In the genomic region with DNA sequence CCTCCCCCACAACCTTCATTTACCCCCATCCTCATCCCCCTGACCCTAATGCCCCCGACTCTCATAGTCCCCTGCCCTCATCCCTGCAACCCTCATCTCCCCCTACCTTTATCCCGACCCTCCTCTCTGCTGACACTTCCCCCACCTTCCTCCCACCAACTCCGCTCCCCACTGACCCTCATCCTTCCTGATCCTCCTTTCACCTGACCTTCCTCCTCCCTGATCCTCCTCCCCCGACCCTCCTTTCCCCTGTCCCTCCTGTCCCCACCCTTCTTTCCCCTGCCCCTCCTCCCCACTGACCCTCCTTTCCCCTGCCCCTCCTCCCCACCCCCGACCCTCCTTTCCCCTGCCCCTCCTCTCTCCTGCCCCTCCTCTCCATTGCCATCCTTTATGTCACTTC, we compare ENCODE assay signal across 17 cellular contexts. TPM values are rescaled to one million over a fixed set of nuclear protein-coding genes. Genes with fewer than 3 reads are reported as not detected.
DNase-seq lines count a peak whose midpoint lies in the region; ATAC-seq and TF ChIP-seq lines count a peak whose summit lies in the region.
"Had no signal": no experiment of that assay in that cellular context is flagged by ENCODE, and none has a peak within 500 bp of the region (broad histone marks: within the 10 kb centered on the region; RNA-seq: fewer than 3 reads in every experiment).

No MANE protein-coding gene starts in this region.

- no peak for TF ChIP-seq POLR2A in esophagus muscularis mucosa (IDR thresholded peaks at IDR 0.05; ENCODE audit: low read depth)

- H3K4me1 Mint-ChIP-seq in activated naive CD4-positive, alpha-beta T cell treated with anti-CD3 and anti-CD28 coated beads, Interleukin-2, amount 10 ng/mL, durations not matched to agents 7 days and 5 days: peaks cover 69% of the 10 kb centered on the region
- peaks cover 41% of the 10 kb centered on the region for H3K4me1 Mint-ChIP-seq in T-helper 17 cell

- no peak for DNase-seq in activated naive CD4-positive, alpha-beta T cell treated with anti-CD3 and anti-CD28 coated beads, Interleukin-2, amount 10 ng/mL, durations not matched to agents 7 days and 5 days
- no peak for DNase-seq in activated naive CD4-positive, alpha-beta T cell (lab: John Stamatoyannopoulos, UW)
- DNase-seq in T-helper 17 cell (no peak), esophagus muscularis mucosa (ENCODE audit: extremely low spot score) (peak; percentile 72), NCI-H1436 (lab: John Stamatoyannopoulos, UW) (no peak)
- no peak for DNase-seq in stimulated activated CD4-positive, alpha-beta T cell treated with anti-CD3 and anti-CD28 coated beads, Interleukin-4, amount 100 ng/mL, for 1 hour
- DNase-seq: 8988T; AML-193; CD4-positive, CD25-positive, alpha-beta regulatory T cell; DMS79; GOT3; H9 had no signal

- H3K27me3 Mint-ChIP-seq in activated naive CD4-positive, alpha-beta T cell treated with anti-CD3 and anti-CD28 coated beads, Interleukin-2, amount 10 ng/mL, durations not matched to agents 7 days and 5 days: no peaks in the 10 kb centered on the region
- no peaks in the 10 kb centered on the region for H3K27me3 Mint-ChIP-seq in T-helper 17 cell

- no peak for TF ChIP-seq EP300 in esophagus muscularis mucosa (IDR thresholded peaks at IDR 0.05)

- no peak for ATAC-seq in T-helper 17 cell
- ATAC-seq in GM18517 (IDR thresholded peaks at IDR 0.05; ENCODE audit: unreplicated experiment): no peak
- ATAC-seq: GM12878 had no signal

- H3K9me3 ChIP-seq in T-helper 17 cell (ENCODE audit: control insufficient read depth, low read length, poor library complexity, severe bottlenecking) (peaks cover 3% of the 10 kb centered on the region), esophagus muscularis mucosa (peaks cover 0 to 15% (median 11%) of the 10 kb centered on the region in 4 donors), neutrophil (no peaks in the 10 kb centered on the region)

- no peaks in the 10 kb centered on the region for H3K36me3 ChIP-seq in esophagus muscularis mucosa
- H3K36me3 ChIP-seq in neutrophil: peaks cover 84% of the 10 kb centered on the region

- H3K4me3 ChIP-seq in esophagus muscularis mucosa (no peak overlapping the region), neutrophil (ENCODE audit: low read depth in 1 of 2, low read length in 1 of 2) (no peak overlapping the region)
- H3K4me3 ChIP-seq: BLaER1 treated with 17β-estradiol and CSF1 and Interleukin-3, amounts not matched to agents 10 nM and 100 nM; GM12878 had no signal

- peak overlapping the region; percentile 77 for H3K27ac Mint-ChIP-seq in activated naive CD4-positive, alpha-beta T cell treated with anti-CD3 and anti-CD28 coated beads, Interleukin-2, amount 10 ng/mL, durations not matched to agents 7 days and 5 days
- peak overlapping the region; percentile 85 for H3K27ac Mint-ChIP-seq in T-helper 17 cell

- WGBS in esophagus muscularis mucosa: 66% methylated on average over 5 of the region's 5 CpGs

- CTCF ChIA-PET in activated naive CD4-positive, alpha-beta T cell treated with anti-CD3 and anti-CD28 coated beads, Interleukin-2, amount 10 ng/mL, durations not matched to agents 7 days and 5 days (lab: Charles Lee): no interaction called here

- H3K9me3 Mint-ChIP-seq in activated naive CD4-positive, alpha-beta T cell treated with anti-CD3 and anti-CD28 coated beads, Interleukin-2, amount 10 ng/mL, durations not matched to agents 7 days and 5 days: peaks cover 18% of the 10 kb centered on the region

- H3K27me3 ChIP-seq in esophagus muscularis mucosa (peaks cover 0 to 44% (median 0%) of the 10 kb centered on the region in 4 donors), neutrophil (no peaks in the 10 kb centered on the region)
- H3K27me3 ChIP-seq: BLaER1 treated with 17β-estradiol and CSF1 and Interleukin-3, amounts not matched to agents 10 nM and 100 nM had no signal

- peaks cover 85% of the 10 kb centered on the region for H3K36me3 Mint-ChIP-seq in activated naive CD4-positive, alpha-beta T cell treated with anti-CD3 and anti-CD28 coated beads, Interleukin-2, amount 10 ng/mL, durations not matched to agents 7 days and 5 days
- peaks cover 5% of the 10 kb centered on the region for H3K36me3 Mint-ChIP-seq in T-helper 17 cell (ENCODE audit: low read depth)

- intact Hi-C loops in esophagus muscularis mucosa (cut with DNase I): no loop called here

- TF ChIP-seq CTCF in esophagus muscularis mucosa (IDR thresholded peaks at IDR 0.05) (no peak), neutrophil (IDR thresholded peaks at IDR 0.05) (no peak)

- H3K4me3 Mint-ChIP-seq in activated naive CD4-positive, alpha-beta T cell treated with anti-CD3 and anti-CD28 coated beads, Interleukin-2, amount 10 ng/mL, durations not matched to agents 7 days and 5 days: no peak overlapping the region
- H3K4me3 Mint-ChIP-seq in T-helper 17 cell: no peak overlapping the region
- H3K4me3 Mint-ChIP-seq: CD4-positive, CD25-positive, alpha-beta regulatory T cell; H9 had no signal

- no peak overlapping the region for H3K27ac ChIP-seq in esophagus muscularis mucosa (replicated peaks in 1 of 4)
- peak overlapping the region; percentile 99 for H3K27ac ChIP-seq in neutrophil

- H3K4me1 ChIP-seq in esophagus muscularis mucosa: no peaks in the 10 kb centered on the region
- H3K4me1 ChIP-seq in neutrophil (ENCODE audit: control insufficient read depth in 1 of 2, insufficient read depth in 1 of 2, low read depth in 1 of 2, low read length in 1 of 2): peaks cover 52 to 63% of the 10 kb centered on the region in 2 experiments

RNA-seq across cellular contexts. Expression of a gene that starts 7.1 kb away (rescaled TPM):
- 1 to 10 TPM; 2.9 to 3.8 TPM for total RNA-seq in T-helper 17 cell
- under 1 TPM in 1 of 4 donors, not detected in 3; 0.66 TPM for total RNA-seq in esophagus muscularis mucosa
- total RNA-seq: G401 had no signal

RNA-seq across cellular contexts. Expression of a gene that starts 31.0 kb away (rescaled TPM):
- total RNA-seq in T-helper 17 cell (not detected), esophagus muscularis mucosa (1 to 10 TPM; 1.6 to 1.8 (median 1.6) TPM)
- total RNA-seq: CD4-positive, CD25-positive, alpha-beta regulatory T cell; G401; GM12878 had no signal

RNA-seq across cellular contexts. Expression of a gene that starts 34.3 kb away (rescaled TPM):
- under 1 TPM in 1 of 2 donors, not detected in 1; 0.42 TPM for total RNA-seq in T-helper 17 cell
- total RNA-seq in esophagus muscularis mucosa: not detected
- total RNA-seq: CD4-positive, CD25-positive, alpha-beta regulatory T cell; G401; GM12878; H9 had no signal

RNA-seq across cellular contexts. Expression of a gene that starts 39.7 kb away (rescaled TPM):
- total RNA-seq in T-helper 17 cell: 10 to 100 TPM in 1 of 2 donors, 1 to 10 TPM in 1; 3.0 to 68.6 TPM
- total RNA-seq in esophagus muscularis mucosa: under 1 TPM in 1 of 4 donors, not detected in 3; 0.32 TPM
- total RNA-seq: G401, GM12878, H9 had no signal
